ENCODE assay signal across 9 cellular contexts in the genomic region with DNA sequence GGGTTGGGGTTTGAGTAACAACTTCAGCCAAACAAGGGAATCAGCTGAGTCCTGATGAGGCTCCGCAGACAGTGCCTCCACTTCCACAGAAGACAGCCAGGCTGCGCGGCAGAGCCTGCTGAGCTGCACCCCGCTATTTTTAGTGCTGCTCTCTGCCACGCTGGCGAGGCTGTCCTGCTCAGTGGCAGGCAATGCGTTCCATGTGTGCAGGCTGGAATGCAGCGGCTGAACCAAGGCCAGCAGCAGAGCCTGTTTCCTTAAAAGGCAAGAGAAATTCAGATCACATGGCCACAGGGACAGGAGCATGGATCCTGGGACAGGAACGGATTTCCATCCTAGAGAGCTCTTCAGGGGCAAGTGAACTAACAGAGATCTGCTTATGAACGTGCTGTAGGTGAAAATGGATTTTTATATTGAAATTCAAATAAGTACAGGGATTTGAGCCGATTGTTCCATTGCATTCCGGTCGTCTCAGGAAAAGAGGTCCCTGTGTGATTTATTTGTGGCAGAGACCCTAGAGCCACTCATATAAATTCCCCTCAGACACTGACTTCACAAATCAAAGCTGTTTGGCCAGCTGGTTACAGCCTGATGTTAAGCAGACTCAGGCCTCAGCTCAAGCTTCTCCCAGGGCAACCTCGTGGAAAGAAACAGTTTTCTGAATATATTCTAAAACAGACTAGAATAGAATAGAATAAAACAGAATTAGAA.
A peak's percentile ranks its signal among the peaks of the same experiment; 100 is the strongest.
DNase-seq lines count a peak whose midpoint lies in the region; ATAC-seq, FAIRE-seq and TF ChIP-seq lines count a peak whose summit lies in the region.
"Had no signal": no experiment of that assay in that cellular context is flagged by ENCODE, and none has a peak within 500 bp of the region (broad histone marks: within the 10 kb centered on the region; RNA-seq: fewer than 3 reads in every experiment).

No MANE protein-coding gene starts in this region.

- no peaks in the 10 kb centered on the region for H3K36me3 Mint-ChIP-seq in immature natural killer cell

- DNase-seq in H54 (ENCODE audit: insufficient read length, low spot score) (peak; percentile 19), colonic mucosa (peak; percentile 54), kidney epithelial cell (ENCODE audit: low read depth) (peak; percentile 80), gastrocnemius medialis (peak; percentile 88 to 96), DMS114 treated with DMSO at 0.1 percent for 48 hours (lab: John Stamatoyannopoulos, UW; ENCODE audit: unreplicated experiment) (no peak), activated gamma-delta T cell treated with Interleukin-2 at 50 U/mL for 16 hours (no peak), immature natural killer cell (no peak), KG1 (lab: John Stamatoyannopoulos, UW) (no peak)

- TF ChIP-seq CTCF in colonic mucosa (IDR thresholded peaks at IDR 0.05) = no peak
- no peak for TF ChIP-seq CTCF in kidney epithelial cell (IDR thresholded peaks at IDR 0.05; ENCODE audit: insufficient read depth, low read length, poor library complexity, severe bottlenecking)
- peak; percentile 52 to 77 (median 60) for TF ChIP-seq CTCF in gastrocnemius medialis (IDR thresholded peaks at IDR 0.05 in 4 of 5, conservative IDR thresholded peaks at IDR 0.05 in 1 of 5)

- intact Hi-C loops in colonic mucosa (cut with DNase I) (no loop called here), gastrocnemius medialis (cut with DNase I; ENCODE audit: low total_unique reads) (loop anchor here (1.0 to 5.0 kb wide), 4 partner anchors 24 to 162 kb away; no protein-coding TSS in a partner anchor)

- H3K4me1 Mint-ChIP-seq in immature natural killer cell = no peaks in the 10 kb centered on the region

- no peaks in the 10 kb centered on the region for H3K36me3 ChIP-seq in colonic mucosa
- H3K36me3 ChIP-seq in kidney epithelial cell (ENCODE audit: control insufficient read depth, insufficient read depth, low read length) = no peaks in the 10 kb centered on the region
- no peaks in the 10 kb centered on the region for H3K36me3 ChIP-seq in gastrocnemius medialis

- H3K9ac ChIP-seq in colonic mucosa (ENCODE audit: low read depth in 2 of 2, low read length in 2 of 2) = peak overlapping the region in 1 of 2 donors; percentile 28

- H3K27me3 ChIP-seq in colonic mucosa (no peaks in the 10 kb centered on the region), kidney epithelial cell (ENCODE audit: control insufficient read depth, insufficient read depth, low read length) (no peaks in the 10 kb centered on the region), gastrocnemius medialis (no peaks in the 10 kb centered on the region)

- no peak overlapping the region for H3K27ac Mint-ChIP-seq in immature natural killer cell

- no peaks in the 10 kb centered on the region for H3K9me3 Mint-ChIP-seq in immature natural killer cell

- no peak overlapping the region for H3K4me3 Mint-ChIP-seq in immature natural killer cell

- in situ Hi-C loops in gastrocnemius medialis (cut with MboI; ENCODE audit: low sequenced_read_pairs in 4 of 4) = no loop called here

- H3K4me1 ChIP-seq in colonic mucosa (no peaks in the 10 kb centered on the region), gastrocnemius medialis (peaks cover 27 to 28% of the 10 kb centered on the region in 2 donors)

- H3K27ac ChIP-seq in colonic mucosa = peak overlapping the region; percentile 65
- peak overlapping the region; percentile 74 to 86 (median 84) for H3K27ac ChIP-seq in gastrocnemius medialis

- H3K9me3 ChIP-seq in colonic mucosa (no peaks in the 10 kb centered on the region), gastrocnemius medialis (no peaks in the 10 kb centered on the region)

- ATAC-seq in gastrocnemius medialis = peak; percentile 97 to 98

- H3K4me3 ChIP-seq in colonic mucosa (no peak overlapping the region), kidney epithelial cell (ENCODE audit: low read depth, low read length) (no peak overlapping the region), gastrocnemius medialis (no peak overlapping the region)

- peak; percentile 37; the same call in 1 of the 2 replicates for TF ChIP-seq POLR2A in H54 (IDR thresholded peaks at IDR 0.05; ENCODE audit: low read depth, low read length)
- peak in 1 of 2 donors; percentile 8 for TF ChIP-seq POLR2A in gastrocnemius medialis (IDR thresholded peaks at IDR 0.05)

- peaks cover 0 to 5% (median 0%) of the 10 kb centered on the region in 3 donors for H3K27me3 Mint-ChIP-seq in immature natural killer cell (ENCODE audit: low read depth in 3 of 3)

- FAIRE-seq in H54 (lab: Jason Lieb, UNC) = no peak
- FAIRE-seq: GM12891 had no signal

Comparison
In these comparisons a context has a peak if more than half of its experiments do, and no peak if none do; other contexts are left out.
1. DNase-seq: peak in H54 (single experiment), colonic mucosa (single experiment), kidney epithelial cell (single experiment) and gastrocnemius medialis (2 of 2); none in DMS114 treated with DMSO at 0.1 percent for 48 hours (single experiment), activated gamma-delta T cell treated with Interleukin-2 at 50 U/mL for 16 hours (single experiment), immature natural killer cell (0 of 3) and KG1 (single experiment).
2. CTCF ChIP-seq: peak in gastrocnemius medialis (5 of 5); none in colonic mucosa (single experiment) and kidney epithelial cell (single experiment).